ENCODE assay signal across 8 cellular contexts in genomic region chr1:27726173-27726793, GRCh38. TPM values are rescaled to one million over a fixed set of nuclear protein-coding genes. Genes with fewer than 3 reads are reported as not detected.
DNase-seq lines count a peak whose midpoint lies in the region; ATAC-seq and TF ChIP-seq lines count a peak whose summit lies in the region.

No MANE protein-coding gene starts in this region.

- TF ChIP-seq CTCF in AG04449 (IDR thresholded peaks at IDR 0.05; ENCODE audit: insufficient read depth, low read length, missing control alignments) = no peak
- no peak for TF ChIP-seq CTCF in OCI-LY1 (IDR thresholded peaks at IDR 0.05; ENCODE audit: low read length)
- TF ChIP-seq CTCF in glutamatergic neuron (IDR thresholded peaks at IDR 0.05; ENCODE audit: partially characterized antibody, unreplicated experiment) = no peak
- no peak for TF ChIP-seq CTCF in osteocyte (IDR thresholded peaks at IDR 0.05)
- peak in 1 of 3 experiments; percentile 9 for TF ChIP-seq CTCF in vagina (IDR thresholded peaks at IDR 0.05)

- ATAC-seq in GM18508 (IDR thresholded peaks at IDR 0.05; ENCODE audit: insufficient read depth, unreplicated experiment) (peak; percentile 5), HG03039 (IDR thresholded peaks at IDR 0.05; ENCODE audit: unreplicated experiment) (peak; percentile 21)

- CTCF ChIA-PET in AG04449 (lab: Yijun Ruan, JAX) = interaction anchor here (0.5 to 2.3 kb wide), 28 partner anchors 12 to 181 kb away, joined by 3 to 30 read pairs (median 4); partner anchors contain the start of gene IFI6
- CTCF ChIA-PET in activated naive CD4-positive, alpha-beta T cell treated with anti-CD3 and anti-CD28 coated beads, Interleukin-2, amount 10 ng/mL, durations not matched to agents 7 days and 5 days (lab: Charles Lee) = interaction anchor here (1.3 to 1.8 kb wide), 6 partner anchors 9 to 117 kb away, joined by 3 to 12 read pairs (median 7); partner anchors contain the start of gene STX12

- H3K9me2 ChIP-seq in OCI-LY1 (ENCODE audit: low read depth, low read length) = no peaks in the 10 kb centered on the region

- peaks cover 20% of the 10 kb centered on the region for H3K36me3 Mint-ChIP-seq in activated naive CD4-positive, alpha-beta T cell treated with anti-CD3 and anti-CD28 coated beads, Interleukin-2, amount 10 ng/mL, durations not matched to agents 7 days and 5 days
- H3K36me3 Mint-ChIP-seq in glutamatergic neuron (ENCODE audit: unreplicated experiment) (peaks cover 6% of the 10 kb centered on the region), osteocyte (ENCODE audit: unreplicated experiment) (peaks cover 14% of the 10 kb centered on the region)

- DNase-seq in AG04449 (ENCODE audit: low read depth, low spot score) = no peak
- peak; percentile 65 for DNase-seq in activated naive CD4-positive, alpha-beta T cell treated with anti-CD3 and anti-CD28 coated beads, Interleukin-2, amount 10 ng/mL, durations not matched to agents 7 days and 5 days
- DNase-seq in glutamatergic neuron = peak; percentile 73
- peak; percentile 87 for DNase-seq in osteocyte (ENCODE audit: extremely low spot score, unreplicated experiment)
- peak in 1 of 2 donors; percentile 89 for DNase-seq in vagina (ENCODE audit: extremely low spot score in 2 of 2)

- no peaks in the 10 kb centered on the region for H4K20me1 ChIP-seq in OCI-LY1 (ENCODE audit: insufficient read depth, low read length)

- H3K4me3 ChIP-seq in AG04449 (ENCODE audit: low read depth, low read length) = peak overlapping the region; percentile 80
- peak overlapping the region; percentile 81 for H3K4me3 ChIP-seq in OCI-LY1 (ENCODE audit: low read depth, low read length, poor library complexity, severe bottlenecking)
- peak overlapping the region; percentile 87 to 93 for H3K4me3 ChIP-seq in vagina

- no peak for TF ChIP-seq POLR2A in vagina (IDR thresholded peaks at IDR 0.05)

- no peaks in the 10 kb centered on the region for H3F3A ChIP-seq in OCI-LY1 (ENCODE audit: insufficient read depth, low read length)

- no peaks in the 10 kb centered on the region for H3K9me3 ChIP-seq in OCI-LY1 (ENCODE audit: low read length)
- no peaks in the 10 kb centered on the region for H3K9me3 ChIP-seq in vagina

- H3K4me1 ChIP-seq in OCI-LY1 (ENCODE audit: insufficient read depth, low read length, severe bottlenecking) = peaks cover 20% of the 10 kb centered on the region
- peaks cover 20% of the 10 kb centered on the region for H3K4me1 ChIP-seq in vagina

- no peaks in the 10 kb centered on the region for H3K27me3 ChIP-seq in OCI-LY1 (ENCODE audit: insufficient read depth, low read length)
- H3K27me3 ChIP-seq in vagina = no peaks in the 10 kb centered on the region

- H3K27ac ChIP-seq in OCI-LY1 (ENCODE audit: low read depth, low read length, poor library complexity, severe bottlenecking) (peak overlapping the region; percentile 3), vagina (peak overlapping the region; percentile 92)

- intact Hi-C loops in vagina (cut with DNase I) = loop anchor here (5.0 to 10.0 kb wide), 2 partner anchors 46 to 51 kb away; partner anchors contain the start of genes IFI6 and STX12

- no peaks in the 10 kb centered on the region for H3K9me3 Mint-ChIP-seq in activated naive CD4-positive, alpha-beta T cell treated with anti-CD3 and anti-CD28 coated beads, Interleukin-2, amount 10 ng/mL, durations not matched to agents 7 days and 5 days
- H3K9me3 Mint-ChIP-seq in glutamatergic neuron (ENCODE audit: unreplicated experiment) (no peaks in the 10 kb centered on the region), osteocyte (ENCODE audit: unreplicated experiment) (no peaks in the 10 kb centered on the region)

- no peaks in the 10 kb centered on the region for H3K79me2 ChIP-seq in OCI-LY1 (ENCODE audit: insufficient read depth, low read length)

- H3K27me3 Mint-ChIP-seq in activated naive CD4-positive, alpha-beta T cell treated with anti-CD3 and anti-CD28 coated beads, Interleukin-2, amount 10 ng/mL, durations not matched to agents 7 days and 5 days = peaks cover 4% of the 10 kb centered on the region
- H3K27me3 Mint-ChIP-seq in glutamatergic neuron (ENCODE audit: unreplicated experiment) = no peaks in the 10 kb centered on the region
- H3K27me3 Mint-ChIP-seq in osteocyte (ENCODE audit: unreplicated experiment) = no peaks in the 10 kb centered on the region

- H3K36me3 ChIP-seq in OCI-LY1 (ENCODE audit: insufficient read depth, low read length) (0 out of 2 replicates have a peak, but pooled peaks cover 3% of the 10 kb centered on the region), vagina (peaks cover 0 to 23% of the 10 kb centered on the region in 2 donors)

- 0 out of 2 replicates have a peak overlapping the region, but pooled peaks have one; percentile 6 for H2AFZ ChIP-seq in OCI-LY1 (ENCODE audit: low read length)

- POLR2A ChIA-PET in AG04449 (lab: Yijun Ruan, JAX) = interaction anchor here (1.1 to 1.4 kb wide), 2 partner anchors 47 to 54 kb away, joined by 6 to 12 read pairs; partner anchors contain the start of genes IFI6 and STX12

- peak overlapping the region; percentile 82 for H3K27ac Mint-ChIP-seq in activated naive CD4-positive, alpha-beta T cell treated with anti-CD3 and anti-CD28 coated beads, Interleukin-2, amount 10 ng/mL, durations not matched to agents 7 days and 5 days
- H3K27ac Mint-ChIP-seq in glutamatergic neuron (ENCODE audit: unreplicated experiment) = peak overlapping the region; percentile 88
- peak overlapping the region; percentile 88 for H3K27ac Mint-ChIP-seq in osteocyte (ENCODE audit: unreplicated experiment)

- H3K9ac ChIP-seq in OCI-LY1 (ENCODE audit: low read length) = peak overlapping the region; percentile 77

- H3K4me3 Mint-ChIP-seq in activated naive CD4-positive, alpha-beta T cell treated with anti-CD3 and anti-CD28 coated beads, Interleukin-2, amount 10 ng/mL, durations not matched to agents 7 days and 5 days = peak overlapping the region; percentile 83
- H3K4me3 Mint-ChIP-seq in glutamatergic neuron (ENCODE audit: unreplicated experiment) (peak overlapping the region; percentile 88), osteocyte (ENCODE audit: unreplicated experiment) (peak overlapping the region; percentile 83)

- peak overlapping the region; percentile 87 for H3K4me2 ChIP-seq in OCI-LY1 (ENCODE audit: low read length)

- H3K4me1 Mint-ChIP-seq in activated naive CD4-positive, alpha-beta T cell treated with anti-CD3 and anti-CD28 coated beads, Interleukin-2, amount 10 ng/mL, durations not matched to agents 7 days and 5 days = peaks cover 26% of the 10 kb centered on the region
- H3K4me1 Mint-ChIP-seq in glutamatergic neuron (ENCODE audit: low read depth, unreplicated experiment) (peaks cover 3% of the 10 kb centered on the region), osteocyte (ENCODE audit: unreplicated experiment) (peaks cover 16% of the 10 kb centered on the region)

RNA-seq across cellular contexts. Expression of gene FAM76A, which starts 0.5 kb away (rescaled TPM):
- total RNA-seq in glutamatergic neuron (ENCODE audit: unreplicated experiment) (9.1 TPM), osteocyte (12.7 and 15.5 TPM in 2 replicates), vagina (16.7 TPM)

RNA-seq across cellular contexts. Expression of gene STX12, which starts 46.7 kb away (rescaled TPM):
- total RNA-seq in glutamatergic neuron (ENCODE audit: unreplicated experiment) (47.7 TPM), osteocyte (40.5 and 44.5 TPM in 2 replicates), vagina (34.6 TPM)

RNA-seq across cellular contexts. Expression of gene IFI6, which starts 54.3 kb away (rescaled TPM):
- total RNA-seq in glutamatergic neuron (ENCODE audit: unreplicated experiment) = 1.4 TPM
- 49.5 and 54.1 TPM in 2 replicates for total RNA-seq in osteocyte
- 28.2 TPM for total RNA-seq in vagina

Comparison
In these comparisons a context has a peak if more than half of its experiments do, and no peak if none do; other contexts are left out.
1. RNA of gene IFI6, which starts 54.3 kb away (total RNA-seq): 49.5 to 54.1 TPM in osteocyte and 28.2 TPM in vagina (single experiment); 1.4 TPM in glutamatergic neuron (single experiment); every median in the first group is over 10 times any median in the second.
2. Peak in every context shown above with its lines, with median percentiles within 50 percentile points of each other: H3K4me3 ChIP-seq, H3K27ac Mint-ChIP-seq and H3K4me3 Mint-ChIP-seq.